In genomic region chr6:108560463-108561308, GRCh38 we compare ENCODE assay signal across 8 cellular contexts. TPM values are rescaled to one million over a fixed set of nuclear protein-coding genes. Genes with fewer than 3 reads are reported as not detected.
DNase-seq lines count a peak whose midpoint lies in the region; ATAC-seq and TF ChIP-seq lines count a peak whose summit lies in the region.

Gene FOXO3, plus strand, starts transcription at chr6:108560917. Its CDS starts 292 bp downstream, at chr6:108561209.

- peak within 1 kb of the TSS; percentile 98 for H3K9ac ChIP-seq in parathyroid adenoma

- peaks cover 4% of the 10 kb centered on the region for H3K36me3 Mint-ChIP-seq in type B pancreatic cell

- no peak for ATAC-seq in HG02973 (IDR thresholded peaks at IDR 0.05; ENCODE audit: unreplicated experiment)

- peak within 1 kb of the TSS; percentile 100 for H3K27ac ChIP-seq in parathyroid adenoma

- H3K4me1 Mint-ChIP-seq in type B pancreatic cell (ENCODE audit: unreplicated experiment) = peaks cover 38% of the 10 kb centered on the region

- H3K4me2 ChIP-seq in parathyroid adenoma (ENCODE audit: low read length) = peak within 1 kb of the TSS; percentile 93

- H3K4me1 ChIP-seq in parathyroid adenoma = peaks cover 23% of the 10 kb centered on the region

- peak; percentile 59 for DNase-seq in DMS53 treated with DMSO at 0.1 percent for 48 hours (lab: John Stamatoyannopoulos, UW; ENCODE audit: unreplicated experiment)
- DNase-seq in LHCN-M2 (ENCODE audit: low read depth) = peak; percentile 88
- peak; percentile 58 to 83 for DNase-seq in SW 1271 (lab: John Stamatoyannopoulos, UW)
- peak; percentile 72 for DNase-seq in amniotic stem cell (lab: John Stamatoyannopoulos, UW)
- peak; percentile 96 for DNase-seq in cardiac septum (ENCODE audit: low spot score)
- peak; percentile 91 for DNase-seq in type B pancreatic cell (ENCODE audit: extremely low spot score, unreplicated experiment)

- no peaks in the 10 kb centered on the region for H3K9me3 Mint-ChIP-seq in type B pancreatic cell

- H3K9me3 ChIP-seq in parathyroid adenoma (ENCODE audit: control insufficient read depth, low read length) = no peaks in the 10 kb centered on the region

- H3K79me2 ChIP-seq in parathyroid adenoma = peaks cover 24% of the 10 kb centered on the region

- no peaks in the 10 kb centered on the region for H3K36me3 ChIP-seq in parathyroid adenoma (ENCODE audit: control insufficient read depth, insufficient read depth, low read length)

- TF ChIP-seq CTCF in parathyroid adenoma (IDR thresholded peaks at IDR 0.05) (peak; percentile 3), type B pancreatic cell (conservative IDR thresholded peaks at IDR 0.05) (no peak)

- intact Hi-C loops in cardiac septum (cut with DNase I) = loop anchor here (10.0 kb wide), 1 partner anchor 824 kb away; the partner anchor contains the start of gene CD164

- H3K27me3 ChIP-seq in parathyroid adenoma (ENCODE audit: control insufficient read depth, insufficient read depth, low read length) = no peaks in the 10 kb centered on the region

- H3K4me3 Mint-ChIP-seq in type B pancreatic cell = peak within 1 kb of the TSS; percentile 96

- H2AFZ ChIP-seq in parathyroid adenoma = peak within 1 kb of the TSS; percentile 95

- peaks cover 18% of the 10 kb centered on the region for H3K27me3 Mint-ChIP-seq in type B pancreatic cell

- H3K4me3 ChIP-seq in parathyroid adenoma (ENCODE audit: low read depth, low read length) = peak within 1 kb of the TSS; percentile 97

- peak within 1 kb of the TSS; percentile 93 for H3K27ac Mint-ChIP-seq in type B pancreatic cell

RNA-seq across cellular contexts. Expression of gene FOXO3, which starts in this region (rescaled TPM):
- total RNA-seq in LHCN-M2 (2014; rRNA removed) = 41.0 and 58.8 TPM in 2 replicates
- 13.6 TPM for polyA plus RNA-seq in LHCN-M2 (2012)
- total RNA-seq in cardiac septum = 32.1 TPM
- total RNA-seq in type B pancreatic cell (ENCODE audit: low replicate concordance) = 30.4 and 43.3 TPM in 2 replicates
